In the genomic region with DNA sequence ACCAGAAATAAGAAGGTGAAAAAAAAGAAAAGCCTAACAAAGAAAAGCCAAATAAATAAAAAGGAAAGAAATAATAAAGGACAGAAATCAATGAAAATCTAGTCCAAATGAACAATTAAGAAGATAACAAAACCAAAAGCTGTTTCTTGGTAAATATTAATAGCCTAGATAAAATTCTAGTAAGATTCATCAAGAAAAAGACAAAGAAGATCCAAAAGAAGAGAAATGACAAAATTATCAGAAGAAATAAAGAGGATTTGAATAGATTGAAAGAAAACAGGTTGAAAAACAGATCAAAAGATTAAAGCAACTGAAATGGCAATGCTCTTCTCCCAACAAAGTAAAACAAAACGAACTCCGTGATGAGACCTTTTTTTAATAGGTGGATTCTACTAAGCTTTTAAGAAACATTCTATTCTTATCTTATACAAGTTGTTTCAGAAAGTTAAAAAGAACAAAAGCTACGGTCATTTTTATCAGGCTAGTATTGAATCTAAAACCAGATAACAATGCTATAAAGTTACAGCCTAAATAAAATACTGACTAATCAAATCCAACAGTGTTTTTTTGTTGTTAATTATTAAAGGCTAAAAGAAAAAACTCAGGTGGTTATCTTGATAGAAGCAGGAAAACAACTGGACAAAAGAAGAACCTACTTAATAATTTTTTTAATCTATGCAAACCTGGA, we compare ENCODE assay signal across 2 cellular contexts.
TF ChIP-seq lines count a peak whose summit lies in the region.

No MANE protein-coding gene starts in this region.

TF ChIP-seq in endothelial cell of umbilical vein, 7 proteins besides CTCF, POLR2A, EP300 and RAD21 (continued from another document):
- TF ChIP-seq POLR2AphosphoS5 (IDR thresholded peaks at IDR 0.05; ENCODE audit: insufficient read depth, low read depth, low read length) (no peak), FOS (IDR thresholded peaks at IDR 0.05; ENCODE audit: borderline replicate concordance, insufficient read depth, low read length) (no peak), JUN (IDR thresholded peaks at IDR 0.05; ENCODE audit: borderline replicate concordance, insufficient read depth, insufficient read length, low read depth) (no peak), EZH2 (IDR thresholded peaks at IDR 0.05; ENCODE audit: borderline replicate concordance, low read depth, low read length, severe bottlenecking) (no peak), MYC (IDR thresholded peaks at IDR 0.05; ENCODE audit: low read depth, low read length) (no peak), MAX (IDR thresholded peaks at IDR 0.05; ENCODE audit: insufficient read depth, insufficient read length) (no peak)
TF ChIP-seq in endothelial cell of umbilical vein: peak in this region for 0.

TF ChIP-seq in GM12891, 5 proteins besides CTCF, POLR2A, EP300 and RAD21 (continued from another document):
- TF ChIP-seq SPI1 (IDR thresholded peaks at IDR 0.05; ENCODE audit: low read depth, low read length) (no peak), POLR2AphosphoS5 (IDR thresholded peaks at IDR 0.05; ENCODE audit: low read depth, low read length) (no peak), POU2F2 (IDR thresholded peaks at IDR 0.05; ENCODE audit: low read depth, low read length) (no peak)
